8 cellular contexts compared by ENCODE assay signal in the genomic region with DNA sequence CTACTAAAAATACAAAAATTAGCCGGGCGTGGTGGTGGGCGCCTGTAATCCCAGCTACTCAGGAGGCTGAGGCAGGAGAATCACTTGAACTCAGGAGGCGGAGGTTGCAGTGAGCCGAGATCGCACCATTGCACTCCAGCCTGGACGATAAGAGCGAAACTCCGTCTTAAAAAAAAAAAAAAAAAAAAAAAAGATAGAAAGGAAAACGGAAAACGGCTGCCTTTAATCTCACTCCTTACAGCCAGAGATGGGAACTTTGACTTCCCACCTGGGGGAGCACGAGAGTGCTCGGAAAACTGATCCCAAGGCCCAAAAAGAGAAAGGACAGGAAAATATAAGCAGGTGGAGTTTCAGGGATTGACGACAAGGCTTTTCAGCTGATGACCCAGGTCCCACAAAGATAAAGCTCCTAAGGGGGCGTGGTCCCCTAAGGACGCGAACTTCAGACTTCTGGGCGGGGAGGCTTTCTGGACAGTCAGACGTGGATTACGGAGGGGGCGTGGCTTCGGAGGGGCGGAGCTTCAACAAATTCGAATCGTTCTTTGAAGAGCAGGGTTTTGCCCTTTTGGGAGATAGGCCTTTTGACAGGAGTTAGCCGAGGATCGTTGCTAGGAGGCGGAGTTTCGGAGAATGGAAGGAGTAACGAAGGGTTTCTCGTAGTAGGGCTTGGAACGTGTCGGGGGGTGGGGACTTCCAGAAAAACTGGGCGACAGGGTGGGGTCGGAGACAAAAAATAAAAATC. TPM values are rescaled to one million over a fixed set of nuclear protein-coding genes. Genes with fewer than 3 reads are reported as not detected.
DNase-seq lines count a peak whose midpoint lies in the region; ATAC-seq lines count a peak whose summit lies in the region.

No MANE protein-coding gene starts in this region.

- POLR2A ChIA-PET in activated CD4-positive, alpha-beta T cell treated with anti-CD3 and anti-CD28 coated beads, Interleukin-2, amount 10 ng/mL, durations not matched to agents 7 days and 5 days (lab: Charles Lee) = interaction anchor here (0.6 to 1.6 kb wide), 4 partner anchors 12 to 374 kb away, joined by 3 to 6 read pairs (median 4); partner anchors contain the start of gene PYGO2

- DNase-seq in ELR (ENCODE audit: low read depth) = peak; percentile 99
- DNase-seq in NCI-H69 (lab: John Stamatoyannopoulos, UW) = peak; percentile 92
- peak; percentile 96 for DNase-seq in activated CD4-positive, alpha-beta T cell treated with anti-CD3 and anti-CD28 coated beads, Interleukin-2, amount 10 ng/mL, durations not matched to agents 7 days and 5 days
- DNase-seq in dermis blood vessel endothelial cell = peak; percentile 99
- peak; percentile 99 for DNase-seq in left lobe of liver (ENCODE audit: low spot score)
- DNase-seq in stimulated activated CD4-positive, alpha-beta T cell treated with anti-CD3 and anti-CD28 coated beads, Interleukin-1b, Interleukin-23, amount 100 ng/mL, for 48 hours = peak; percentile 97

- H3K27ac Mint-ChIP-seq in activated CD4-positive, alpha-beta T cell treated with anti-CD3 and anti-CD28 coated beads, Interleukin-2, amount 10 ng/mL, durations not matched to agents 7 days and 5 days = no peak overlapping the region

- H3K4me1 Mint-ChIP-seq in activated CD4-positive, alpha-beta T cell treated with anti-CD3 and anti-CD28 coated beads, Interleukin-2, amount 10 ng/mL, durations not matched to agents 7 days and 5 days = peaks cover 42% of the 10 kb centered on the region

- peaks cover 32% of the 10 kb centered on the region for H3K36me3 Mint-ChIP-seq in activated CD4-positive, alpha-beta T cell treated with anti-CD3 and anti-CD28 coated beads, Interleukin-2, amount 10 ng/mL, durations not matched to agents 7 days and 5 days (ENCODE audit: low read depth)

- ATAC-seq in HG03342 (IDR thresholded peaks at IDR 0.05; ENCODE audit: unreplicated experiment) = peak; percentile 15
- peak; percentile 67 for ATAC-seq in left lobe of liver
- no peak for ATAC-seq in GM21381 (IDR thresholded peaks at IDR 0.05; ENCODE audit: unreplicated experiment)

- H3K4me3 Mint-ChIP-seq in activated CD4-positive, alpha-beta T cell treated with anti-CD3 and anti-CD28 coated beads, Interleukin-2, amount 10 ng/mL, durations not matched to agents 7 days and 5 days = no peak overlapping the region

- H3K27me3 Mint-ChIP-seq in activated CD4-positive, alpha-beta T cell treated with anti-CD3 and anti-CD28 coated beads, Interleukin-2, amount 10 ng/mL, durations not matched to agents 7 days and 5 days = no peaks in the 10 kb centered on the region

- H3K9me3 Mint-ChIP-seq in activated CD4-positive, alpha-beta T cell treated with anti-CD3 and anti-CD28 coated beads, Interleukin-2, amount 10 ng/mL, durations not matched to agents 7 days and 5 days = no peaks in the 10 kb centered on the region

- CTCF ChIA-PET in activated CD4-positive, alpha-beta T cell treated with anti-CD3 and anti-CD28 coated beads, Interleukin-2, amount 10 ng/mL, durations not matched to agents 7 days and 5 days (lab: Charles Lee) = interaction anchor here (0.8 to 6.4 kb wide), 15 partner anchors 10 to 248 kb away, joined by 3 to 26 read pairs (median 5); partner anchors contain the start of genes FLAD1, KRTCAP2, PBXIP1 and PMVK

RNA-seq across cellular contexts. Expression of gene CKS1B, which starts 1.0 kb away (rescaled TPM):
- total RNA-seq in activated CD4-positive, alpha-beta T cell treated with anti-CD3 and anti-CD28 coated beads, Interleukin-2, amount 10 ng/mL, durations not matched to agents 7 days and 5 days = 100 to 1,000 TPM; 147 to 157 TPM
- total RNA-seq in dermis blood vessel endothelial cell (49.0 and 89.3 TPM in 2 replicates), left lobe of liver (14.2 TPM)

RNA-seq across cellular contexts. Expression of gene SHC1, which starts 3.0 kb away (rescaled TPM):
- 100 to 1,000 TPM in 1 of 2 experiments, 10 to 100 TPM in 1; 75.1 to 104 TPM for total RNA-seq in activated CD4-positive, alpha-beta T cell treated with anti-CD3 and anti-CD28 coated beads, Interleukin-2, amount 10 ng/mL, durations not matched to agents 7 days and 5 days
- total RNA-seq in dermis blood vessel endothelial cell (337 and 534 TPM in 2 replicates), left lobe of liver (43.0 TPM)

RNA-seq across cellular contexts. Expression of gene FLAD1, which starts 9.6 kb away (rescaled TPM):
- 10 to 100 TPM; 41.2 to 41.3 TPM for total RNA-seq in activated CD4-positive, alpha-beta T cell treated with anti-CD3 and anti-CD28 coated beads, Interleukin-2, amount 10 ng/mL, durations not matched to agents 7 days and 5 days
- 17.8 and 27.1 TPM in 2 replicates for total RNA-seq in dermis blood vessel endothelial cell
- total RNA-seq in left lobe of liver = 21.9 TPM

RNA-seq across cellular contexts. Expression of gene PYGO2, which starts 11.9 kb away (rescaled TPM):
- total RNA-seq in activated CD4-positive, alpha-beta T cell treated with anti-CD3 and anti-CD28 coated beads, Interleukin-2, amount 10 ng/mL, durations not matched to agents 7 days and 5 days = 10 to 100 TPM; 50.0 to 50.2 TPM
- total RNA-seq in dermis blood vessel endothelial cell = 7.1 and 10.0 TPM in 2 replicates
- total RNA-seq in left lobe of liver = 10.5 TPM

RNA-seq across cellular contexts. Expression of gene PBXIP1, which starts 17.6 kb away (rescaled TPM):
- 10 to 100 TPM; 74.6 to 92.0 TPM for total RNA-seq in activated CD4-positive, alpha-beta T cell treated with anti-CD3 and anti-CD28 coated beads, Interleukin-2, amount 10 ng/mL, durations not matched to agents 7 days and 5 days
- total RNA-seq in dermis blood vessel endothelial cell (110 and 126 TPM in 2 replicates), left lobe of liver (21.3 TPM)
